In genomic region chr15:72375501-72375845, GRCh38 we compare ENCODE assay signal across 1 cellular context.
TF ChIP-seq lines count a peak whose summit lies in the region.

No MANE protein-coding gene starts in this region.

TF ChIP-seq in SK-N-SH, 30 proteins besides CTCF, POLR2A, EP300 and RAD21 (continued from another document):
- TF ChIP-seq REST (IDR thresholded peaks at IDR 0.05; ENCODE audit: low read depth, low read length) (no peak), MAX (IDR thresholded peaks at IDR 0.05; ENCODE audit: low read depth) (no peak), FOXM1 (IDR thresholded peaks at IDR 0.05; ENCODE audit: low read depth) (no peak), MEF2A (IDR thresholded peaks at IDR 0.05; ENCODE audit: borderline replicate concordance, low read depth) (no peak), GATA2 (CRISPR knock-in tag; IDR thresholded peaks at IDR 0.05) (no peak), RFX5 (IDR thresholded peaks at IDR 0.05; ENCODE audit: low read length) (no peak), NFIC (IDR thresholded peaks at IDR 0.05; ENCODE audit: borderline replicate concordance) (no peak), TAF1 (IDR thresholded peaks at IDR 0.05; ENCODE audit: borderline replicate concordance, low read depth, low read length) (no peak), JUND (IDR thresholded peaks at IDR 0.05) (no peak), MXI1 (IDR thresholded peaks at IDR 0.05; ENCODE audit: low read depth, low read length) (no peak)
TF ChIP-seq in SK-N-SH: peak in this region for 0.
